Comparison of ENCODE assay signal across 9 cellular contexts in genomic region chr1:150764617-150765090, GRCh38. TPM values are rescaled to one million over a fixed set of nuclear protein-coding genes. Genes with fewer than 3 reads are reported as not detected.
DNase-seq lines count a peak whose midpoint lies in the region; ATAC-seq and TF ChIP-seq lines count a peak whose summit lies in the region.
"Had no signal": no experiment of that assay in that cellular context is flagged by ENCODE, and none has a peak within 500 bp of the region (broad histone marks: within the 10 kb centered on the region; RNA-seq: fewer than 3 reads in every experiment).

No MANE protein-coding gene starts in this region.

- peak overlapping the region; percentile 80 for H3K9ac ChIP-seq in adipocyte (ENCODE audit: low read length)

- CTCF ChIA-PET in AG04450 (lab: Charles Lee), result interaction anchor here (1.9 kb wide), 1 partner anchor 48 kb away, joined by 5 read pairs; no protein-coding TSS in a partner anchor

- H3K4me3 ChIP-seq in AG04450 (ENCODE audit: low read depth, low read length), result no peak overlapping the region
- H3K4me3 ChIP-seq in adipocyte (ENCODE audit: low read length), result peak overlapping the region; percentile 82
- H3K4me3 ChIP-seq in lung, result no peak overlapping the region
- H3K4me3 ChIP-seq in WERI-Rb-1 (ENCODE audit: low read depth, low read length), result no peak overlapping the region

- H3K4me1 ChIP-seq in adipocyte (ENCODE audit: control insufficient read depth, insufficient read depth, low read length), result peaks cover 12% of the 10 kb centered on the region
- H3K4me1 ChIP-seq in lung (ENCODE audit: control insufficient read depth in 2 of 2, insufficient read depth in 2 of 2, low read length in 2 of 2), result peaks cover 0 to 3% of the 10 kb centered on the region in 2 donors

- no peaks in the 10 kb centered on the region for H3K27me3 ChIP-seq in AG04450 (ENCODE audit: control insufficient read depth, insufficient read depth, low read length)
- H3K27me3 ChIP-seq in adipocyte (replicated peaks; ENCODE audit: control insufficient read depth, insufficient read depth, low read length), result no peaks in the 10 kb centered on the region
- no peaks in the 10 kb centered on the region for H3K27me3 ChIP-seq in lung (ENCODE audit: control insufficient read depth, insufficient read depth)
- H3K27me3 ChIP-seq in WERI-Rb-1 (ENCODE audit: insufficient read depth, low read depth, severe bottlenecking), result no peaks in the 10 kb centered on the region

- DNase-seq in AG04450 (ENCODE audit: low read depth, low spot score), result peak; percentile 87
- peak; percentile 91 for DNase-seq in HCEC 1CT
- DNase-seq in adipocyte (ENCODE audit: low read depth), result peak; percentile 84
- no peak for DNase-seq in lung (ENCODE audit: low spot score)
- no peak for DNase-seq in NCI-H146 treated with DMSO at 0.1 percent for 48 hours (lab: John Stamatoyannopoulos, UW; ENCODE audit: unreplicated experiment)
- DNase-seq in WERI-Rb-1, result no peak

- no peak for TF ChIP-seq CTCF in AG04450 (IDR thresholded peaks at IDR 0.05; ENCODE audit: low read depth, low read length)
- no peak for TF ChIP-seq CTCF in lung (IDR thresholded peaks at IDR 0.05; ENCODE audit: control extremely low read depth, extremely low read depth)
- no peak for TF ChIP-seq CTCF in WERI-Rb-1 (IDR thresholded peaks at IDR 0.05; ENCODE audit: low read depth, low read length)

- POLR2A ChIA-PET in AG04450 (lab: Yijun Ruan, JAX), result interaction anchor here (0.6 kb wide), 3 partner anchors 117 to 216 kb away, joined by 3 to 6 read pairs (median 6); no protein-coding TSS in a partner anchor

- ATAC-seq in lung (ENCODE audit: insufficient read depth, low FRiP score) (peak; percentile 29), HG02678 (IDR thresholded peaks at IDR 0.05; ENCODE audit: unreplicated experiment) (no peak), GM19023 (IDR thresholded peaks at IDR 0.05; ENCODE audit: unreplicated experiment) (no peak)

- H3K27ac ChIP-seq in AG04450 (ENCODE audit: low read depth, low read length) (peak overlapping the region; percentile 90), lung (ENCODE audit: low read depth in 1 of 2, low read length in 1 of 2) (peak overlapping the region in 1 of 2 donors; percentile 70), WERI-Rb-1 (no peak overlapping the region)

- H3K36me3 ChIP-seq in adipocyte (ENCODE audit: control insufficient read depth, insufficient read depth, low read length, severe bottlenecking) (no peaks in the 10 kb centered on the region), lung (ENCODE audit: control insufficient read depth in 2 of 2, insufficient read depth in 2 of 2, low read length in 2 of 2) (no peaks in the 10 kb centered on the region), WERI-Rb-1 (no peaks in the 10 kb centered on the region)

- H3K9me3 ChIP-seq in AG04450 (ENCODE audit: control insufficient read depth, insufficient read depth, low read length) (peaks cover 7% of the 10 kb centered on the region), adipocyte (ENCODE audit: control insufficient read depth, low read length) (peaks cover 5% of the 10 kb centered on the region), lung (ENCODE audit: control insufficient read depth in 2 of 2, insufficient read depth in 1 of 2, low read length in 1 of 2) (no peaks in the 10 kb centered on the region), WERI-Rb-1 (ENCODE audit: severe bottlenecking) (peaks cover 5% of the 10 kb centered on the region)

- 18 to 23% methylated on average over 2 of the region's 2 CpGs for WGBS in lung, 2 donors

RNA-seq across cellular contexts. Expression of gene CTSS, which starts 0.9 kb away (rescaled TPM):
- polyA plus RNA-seq in AG04450 (2011; rRNA removed), result 5.4 and 7.1 TPM in 2 replicates
- polyA minus RNA-seq in AG04450 (2011; rRNA and poly(A)+ RNA removed), result 2.9 and 3.5 TPM in 2 replicates
- total RNA-seq in lung, result 100 to 1,000 TPM; 244 to 293 TPM
- polyA plus RNA-seq in lung, result 100 to 1,000 TPM in 1 of 2 donors, 10 to 100 TPM in 1; 79.2 to 516 TPM
- total RNA-seq: H1 had no signal
- polyA plus RNA-seq: H1 had no signal

RNA-seq across cellular contexts. Expression of gene CTSK, which starts 43.4 kb away (rescaled TPM):
- polyA plus RNA-seq in AG04450 (2011; rRNA removed) (65.4 and 72.5 TPM in 2 replicates), lung (10 to 100 TPM in 1 of 2 donors, 1 to 10 TPM in 1; 5.2 to 17.5 TPM)
- polyA minus RNA-seq in AG04450 (2011; rRNA and poly(A)+ RNA removed), result 10.9 and 11.4 TPM in 2 replicates
- 10 to 100 TPM; 11.1 to 25.7 TPM for total RNA-seq in lung

RNA-seq across cellular contexts. Expression of gene HORMAD1, which starts 44.0 kb away (rescaled TPM):
- polyA plus RNA-seq in AG04450 (2011; rRNA removed), result not detected in 2 replicates
- polyA minus RNA-seq in AG04450 (2011; rRNA and poly(A)+ RNA removed), result not detected in 2 replicates
- 1 to 10 TPM in 1 of 2 donors, under 1 TPM in 1; 0.77 to 1.2 TPM for total RNA-seq in lung
- under 1 TPM; 0.17 to 0.26 TPM for polyA plus RNA-seq in lung
- total RNA-seq: H1 had no signal
- polyA plus RNA-seq: H1 had no signal

Comparison
In these comparisons a context has a peak if more than half of its experiments do, and no peak if none do; other contexts are left out.
1. DNase-seq: peak in AG04450 (single experiment), HCEC 1CT (single experiment) and adipocyte (single experiment); none in lung (single experiment), NCI-H146 treated with DMSO at 0.1 percent for 48 hours (single experiment) and WERI-Rb-1 (single experiment).